Comparison of ENCODE assay signal across 33 cellular contexts in genomic region chr9:129181246-129181645, GRCh38.
"Had no signal": no experiment of that assay in that cellular context is flagged by ENCODE, and none has a peak within 500 bp of the region (broad histone marks: within the 10 kb centered on the region; RNA-seq: fewer than 3 reads in every experiment).

No MANE protein-coding gene starts in this region.

- H3K27ac Mint-ChIP-seq: activated B cell treated with CpG ODN at 0.5 μM for 24 hours; activated CD4-positive, alpha-beta memory T cell treated with anti-CD3 and anti-CD28 coated beads, Interleukin-2, amount 10 ng/mL, durations not matched to agents 7 days and 5 days; activated CD8-positive, alpha-beta memory T cell treated with anti-CD3 and anti-CD28 coated beads, Interleukin-2, amount 10 ng/mL, durations not matched to agents 7 days and 5 days; activated naive CD4-positive, alpha-beta T cell treated with anti-CD3 and anti-CD28 coated beads, Interleukin-2, amount 10 ng/mL, durations not matched to agents 7 days and 5 days; activated naive CD8-positive, alpha-beta T cell; activated naive CD8-positive, alpha-beta T cell treated with anti-CD3 and anti-CD28 coated beads, Interleukin-2, amount 50 U/mL, for 24 hours had no signal

- H3K27ac ChIP-seq: KMS-11, VCaP had no signal

- H3K4me2 ChIP-seq: KMS-11 had no signal

- DNase-seq: activated B cell treated with CpG ODN at 0.5 μM for 24 hours; activated CD4-positive, alpha-beta memory T cell treated with anti-CD3 and anti-CD28 coated beads, Interleukin-2, amount 10 ng/mL, durations not matched to agents 7 days and 5 days; activated CD4-positive, alpha-beta T cell treated with anti-CD3 and anti-CD28 coated beads for 1 hour; activated CD4-positive, alpha-beta T cell treated with anti-CD3 and anti-CD28 coated beads for 48 hours; activated CD8-positive, alpha-beta memory T cell treated with anti-CD3 and anti-CD28 coated beads for 24 hours; activated CD8-positive, alpha-beta memory T cell treated with anti-CD3 and anti-CD28 coated beads, Interleukin-2, amount 10 ng/mL, durations not matched to agents 7 days and 5 days; activated CD8-positive, alpha-beta memory T cell treated with anti-CD3 and anti-CD28 coated beads, Interleukin-2, amount 50 U/mL, for 48 hours; activated effector memory CD4-positive, alpha-beta T cell treated with Interleukin-2 at 50 U/mL for 16 hours; activated naive CD4-positive, alpha-beta T cell treated with anti-CD3 and anti-CD28 coated beads, Interleukin-2, amount 10 ng/mL, durations not matched to agents 7 days and 5 days; activated naive CD8-positive, alpha-beta T cell treated with anti-CD3 and anti-CD28 coated beads, Interleukin-2, amount 50 U/mL, for 24 hours; activated T-cell treated with anti-CD3 and anti-CD28 coated beads, Interleukin-2, amount 50 U/mL, for 48 hours; anterior cingulate cortex; MM.1S; MV-4-11; NCI-H1092; NCI-H1436 treated with DMSO at 0.1 percent for 48 hours; NCI-H1694 treated with DMSO at 0.1 percent for 48 hours; NCI-H2029; NCI-H345; NCI-H524 treated with DMSO at 0.1 percent for 48 hours; NK-92 treated with Interleukin-12 subunit alpha and Interleukin-12 subunit beta, amount 100 ng/mL, for 24 hours; PC-3; Peyer's patch; RPMI8226; SHP77 treated with DMSO at 0.1 percent for 48 hours; T-helper 1 cell; T-helper 2 cell; T-helper 9 cell had no signal

- H3K36me3 Mint-ChIP-seq: activated CD8-positive, alpha-beta memory T cell treated with anti-CD3 and anti-CD28 coated beads, Interleukin-2, amount 10 ng/mL, durations not matched to agents 7 days and 5 days; activated naive CD4-positive, alpha-beta T cell treated with anti-CD3 and anti-CD28 coated beads, Interleukin-2, amount 10 ng/mL, durations not matched to agents 7 days and 5 days; activated naive CD8-positive, alpha-beta T cell; brain had no signal

- H3K27me3 ChIP-seq: Peyer's patch had no signal

- H3K36me3 ChIP-seq: Peyer's patch had no signal

- ATAC-seq: activated CD8-positive, alpha-beta memory T cell treated with anti-CD3 and anti-CD28 coated beads, Interleukin-2, amount 10 ng/mL, durations not matched to agents 7 days and 5 days; activated naive CD8-positive, alpha-beta T cell treated with anti-CD3 and anti-CD28 coated beads, Interleukin-2, amount 50 U/mL, for 24 hours; PC-3; SK-N-SH treated with all-trans-retinoic acid at 6 μM for 48 hours had no signal

- H3K9me3 Mint-ChIP-seq: activated B cell treated with CpG ODN at 0.5 μM for 24 hours; activated CD4-positive, alpha-beta memory T cell treated with anti-CD3 and anti-CD28 coated beads, Interleukin-2, amount 10 ng/mL, durations not matched to agents 7 days and 5 days; activated naive CD4-positive, alpha-beta T cell treated with anti-CD3 and anti-CD28 coated beads, Interleukin-2, amount 10 ng/mL, durations not matched to agents 7 days and 5 days; activated naive CD8-positive, alpha-beta T cell treated with anti-CD3 and anti-CD28 coated beads, Interleukin-2, amount 50 U/mL, for 24 hours had no signal

- H3K4me3 ChIP-seq: Peyer's patch had no signal

- H3K9ac ChIP-seq: KMS-11 had no signal

- H3K4me3 Mint-ChIP-seq: activated B cell treated with CpG ODN at 0.5 μM for 24 hours; activated CD4-positive, alpha-beta memory T cell treated with anti-CD3 and anti-CD28 coated beads, Interleukin-2, amount 10 ng/mL, durations not matched to agents 7 days and 5 days; activated CD8-positive, alpha-beta memory T cell treated with anti-CD3 and anti-CD28 coated beads, Interleukin-2, amount 10 ng/mL, durations not matched to agents 7 days and 5 days; activated naive CD4-positive, alpha-beta T cell treated with anti-CD3 and anti-CD28 coated beads, Interleukin-2, amount 10 ng/mL, durations not matched to agents 7 days and 5 days; activated naive CD8-positive, alpha-beta T cell; activated naive CD8-positive, alpha-beta T cell treated with anti-CD3 and anti-CD28 coated beads, Interleukin-2, amount 50 U/mL, for 24 hours had no signal

- H3K9me3 ChIP-seq: Peyer's patch had no signal

- H3K27me3 Mint-ChIP-seq: activated naive CD8-positive, alpha-beta T cell; activated naive CD8-positive, alpha-beta T cell treated with anti-CD3 and anti-CD28 coated beads, Interleukin-2, amount 50 U/mL, for 24 hours had no signal

- H3K4me1 Mint-ChIP-seq: activated naive CD8-positive, alpha-beta T cell treated with anti-CD3 and anti-CD28 coated beads, Interleukin-2, amount 50 U/mL, for 24 hours had no signal
